Comparison of ENCODE assay signal across 13 cellular contexts in genomic region chr16:49663081-49664057, GRCh38.
DNase-seq lines count a peak whose midpoint lies in the region; ATAC-seq and TF ChIP-seq lines count a peak whose summit lies in the region.
"Had no signal": no experiment of that assay in that cellular context is flagged by ENCODE, and none has a peak within 500 bp of the region (broad histone marks: within the 10 kb centered on the region; RNA-seq: fewer than 3 reads in every experiment).

No MANE protein-coding gene starts in this region.

- H3K27ac Mint-ChIP-seq in brain: peak overlapping the region in 4 of 5 experiments; percentile 48 to 94 (median 71)

- H3K4me1 Mint-ChIP-seq in brain: peaks cover 84% of the 10 kb centered on the region

- in situ Hi-C loops in GM13976 (cut with MboI; ENCODE audit: low sequenced_read_pairs, unreplicated experiment): no loop called here

- DNase-seq in Daoy (ENCODE audit: low read depth) (peak; percentile 21), hepatic stellate cell (ENCODE audit: low spot score) (peak; percentile 67), sciatic nerve (ENCODE audit: low spot score) (no peak), NCI-H2196 (lab: John Stamatoyannopoulos, UW; ENCODE audit: unreplicated experiment) (no peak), DMS 273 treated with DMSO at 0.1 percent for 48 hours (lab: John Stamatoyannopoulos, UW) (no peak), hippocampal formation (lab: John Stamatoyannopoulos, UW) (no peak), GM13976 (ENCODE audit: low spot score) (no peak)
- DNase-seq: activated naive CD4-positive, alpha-beta T cell; DMS53; KBM-7; NCI-H1930 had no signal

- H3K4me3 Mint-ChIP-seq in brain: no peak overlapping the region

- ATAC-seq in sciatic nerve: peak; percentile 76
- ATAC-seq: Panc1 had no signal

- H3K9me3 Mint-ChIP-seq in brain: peaks cover 0 to 3% (median 0%) of the 10 kb centered on the region in 5 experiments

- TF ChIP-seq CTCF in brain (conservative IDR thresholded peaks at IDR 0.05) (no peak), GM13976 (IDR thresholded peaks at IDR 0.05; ENCODE audit: borderline replicate concordance, control extremely low read depth, extremely low read depth, insufficient read depth, missing control alignments) (no peak)

- intact Hi-C loops in sciatic nerve (cut with DNase I): no loop called here

- no peaks in the 10 kb centered on the region for H3K36me3 Mint-ChIP-seq in brain

- H3K27me3 Mint-ChIP-seq in brain: peaks cover 4% of the 10 kb centered on the region

Comparison
In these comparisons a context has a peak if more than half of its experiments do, and no peak if none do; other contexts are left out.
1. DNase-seq: peak in Daoy (single experiment) and hepatic stellate cell (single experiment); none in sciatic nerve (single experiment), NCI-H2196 (single experiment), DMS 273 treated with DMSO at 0.1 percent for 48 hours (single experiment), hippocampal formation (0 of 2) and GM13976 (single experiment).